22 cellular contexts compared by ENCODE assay signal in genomic region chr2:84273406-84273805, GRCh38.
DNase-seq lines count a peak whose midpoint lies in the region; ATAC-seq, FAIRE-seq and TF ChIP-seq lines count a peak whose summit lies in the region.
"Had no signal": no experiment of that assay in that cellular context is flagged by ENCODE, and none has a peak within 500 bp of the region (broad histone marks: within the 10 kb centered on the region; RNA-seq: fewer than 3 reads in every experiment).

No MANE protein-coding gene starts in this region.

- H3K27ac ChIP-seq in K562 (ENCODE audit: extremely low read depth, low read depth, low read length), result no peak overlapping the region
- H3K27ac ChIP-seq: BLaER1 had no signal

- WGBS in K562 (ENCODE audit: insufficient coverage, low coverage, missing lambda C conversion rate), result 0% methylated on average over 7 of the region's 7 CpGs

- no TSS peak for BruUV-seq in K562 (replicated peaks; lab: Mats Ljungman, UMichigan)

- no peaks in the 10 kb centered on the region for H3K27me3 ChIP-seq in K562 (ENCODE audit: control insufficient read depth in 2 of 2, insufficient read depth in 2 of 2, low read length in 2 of 2)
- H3K27me3 ChIP-seq: BE2C, BLaER1 had no signal

- no peaks in the 10 kb centered on the region for H3K36me3 ChIP-seq in K562 (ENCODE audit: control insufficient read depth, insufficient read depth, low read length)
- H3K36me3 ChIP-seq: BE2C, BLaER1 had no signal

- no peak overlapping the region for H3K27ac Mint-ChIP-seq in activated CD8-positive, alpha-beta T cell treated with anti-CD3 and anti-CD28 coated beads, Interleukin-2, amount 10 ng/mL, durations not matched to agents 7 days and 5 days
- no peak overlapping the region for H3K27ac Mint-ChIP-seq in activated CD8-positive, alpha-beta T cell treated with anti-CD3 and anti-CD28 coated beads for 36 hours
- H3K27ac Mint-ChIP-seq: CD4-positive, alpha-beta T cell; CD8-positive, alpha-beta T cell had no signal

- peak; percentile 7 for DNase-seq in activated CD8-positive, alpha-beta T cell treated with anti-CD3 and anti-CD28 coated beads, Interleukin-2, amount 10 ng/mL, durations not matched to agents 7 days and 5 days
- no peak for DNase-seq in activated CD8-positive, alpha-beta T cell treated with anti-CD3 and anti-CD28 coated beads for 36 hours
- DNase-seq in KBM-7 (peak; percentile 2), K562 (ENCODE audit: extremely low read depth in 1 of 4, low spot score in 3 of 4) (no peak)
- DNase-seq in activated effector memory CD4-positive, alpha-beta T cell treated with Interleukin-2 at 50 U/mL for 16 hours, result no peak
- DNase-seq: 8988T; ACHN; BE2C; C1 segment of cervical spinal cord; Caco-2; Calu3; CD4-positive, alpha-beta T cell; CD8-positive, alpha-beta T cell; DMS79 treated with DMSO at 0.1 percent for 48 hours; GF-D8 had no signal

- H3K9me1 ChIP-seq in K562 (ENCODE audit: control insufficient read depth, insufficient read depth, low read length), result no peaks in the 10 kb centered on the region

- no peaks in the 10 kb centered on the region for H4K20me1 ChIP-seq in K562 (replicated peaks; ENCODE audit: control insufficient read depth, insufficient read depth, low read length)
- H4K20me1 ChIP-seq: BLaER1 had no signal

- POLR2A ChIA-PET in activated CD8-positive, alpha-beta T cell treated with anti-CD3 and anti-CD28 coated beads, Interleukin-2, amount 10 ng/mL, durations not matched to agents 7 days and 5 days (lab: Charles Lee), result no interaction called here
- POLR2A ChIA-PET in activated CD8-positive, alpha-beta T cell treated with anti-CD3 and anti-CD28 coated beads for 36 hours (lab: Charles Lee), result no interaction called here
- POLR2A ChIA-PET in K562 (lab: Yijun Ruan, JAX), result interaction anchor here (0.6 kb wide), 1 partner anchor 1940 kb away, joined by 3 read pairs; no protein-coding TSS in a partner anchor

- intact Hi-C loops in activated CD8-positive, alpha-beta T cell treated with anti-CD3 and anti-CD28 coated beads for 36 hours (cut with micrococcal nuclease), result no loop called here
- intact Hi-C loops in K562 (cut with micrococcal nuclease), result no loop called here

- no peak overlapping the region for H3K4me3 Mint-ChIP-seq in activated CD8-positive, alpha-beta T cell treated with anti-CD3 and anti-CD28 coated beads, Interleukin-2, amount 10 ng/mL, durations not matched to agents 7 days and 5 days
- H3K4me3 Mint-ChIP-seq in activated CD8-positive, alpha-beta T cell treated with anti-CD3 and anti-CD28 coated beads for 36 hours, result no peak overlapping the region
- H3K4me3 Mint-ChIP-seq: CD4-positive, alpha-beta T cell; CD8-positive, alpha-beta T cell had no signal

- no peak overlapping the region for H2AFZ ChIP-seq in K562 (ENCODE audit: low read depth, low read length)

- H3K27me3 Mint-ChIP-seq in activated CD8-positive, alpha-beta T cell treated with anti-CD3 and anti-CD28 coated beads, Interleukin-2, amount 10 ng/mL, durations not matched to agents 7 days and 5 days (ENCODE audit: low read depth), result peaks cover 3% of the 10 kb centered on the region
- H3K27me3 Mint-ChIP-seq in activated CD8-positive, alpha-beta T cell treated with anti-CD3 and anti-CD28 coated beads for 36 hours, result peaks cover 7% of the 10 kb centered on the region

- no peaks in the 10 kb centered on the region for H3K9me3 Mint-ChIP-seq in activated CD8-positive, alpha-beta T cell treated with anti-CD3 and anti-CD28 coated beads, Interleukin-2, amount 10 ng/mL, durations not matched to agents 7 days and 5 days (ENCODE audit: insufficient read depth)
- H3K9me3 Mint-ChIP-seq in activated CD8-positive, alpha-beta T cell treated with anti-CD3 and anti-CD28 coated beads for 36 hours, result no peaks in the 10 kb centered on the region
- H3K9me3 Mint-ChIP-seq: CD4-positive, alpha-beta T cell; CD8-positive, alpha-beta T cell had no signal

- H3K4me1 ChIP-seq in K562 (replicated peaks in 1 of 2; ENCODE audit: control insufficient read depth in 2 of 2, insufficient read depth in 2 of 2, low read length in 2 of 2), result no peaks in the 10 kb centered on the region
- H3K4me1 ChIP-seq: BE2C, Caco-2 had no signal

- no peak for FAIRE-seq in K562 (lab: Jason Lieb, UNC)
- FAIRE-seq: A204.1, D721Med, G401.6, GM12891 had no signal

- H3K9me3 ChIP-seq in K562 (replicated peaks; ENCODE audit: control insufficient read depth, insufficient read depth, low read depth, low read length), result no peaks in the 10 kb centered on the region
- H3K9me3 ChIP-seq: BE2C, BLaER1, Caco-2 had no signal

- H3K4me2 ChIP-seq in K562 (ENCODE audit: insufficient read depth, low read length), result no peak overlapping the region
- H3K4me2 ChIP-seq: BLaER1 had no signal

- H3K9ac ChIP-seq in K562 (ENCODE audit: insufficient read depth in 1 of 2, low read depth in 2 of 2, low read length in 2 of 2), result no peak overlapping the region
- H3K9ac ChIP-seq: BLaER1 had no signal

- H3K36me3 Mint-ChIP-seq in activated CD8-positive, alpha-beta T cell treated with anti-CD3 and anti-CD28 coated beads, Interleukin-2, amount 10 ng/mL, durations not matched to agents 7 days and 5 days (ENCODE audit: low read depth), result no peaks in the 10 kb centered on the region
- H3K36me3 Mint-ChIP-seq in activated CD8-positive, alpha-beta T cell treated with anti-CD3 and anti-CD28 coated beads for 36 hours (ENCODE audit: low read depth), result no peaks in the 10 kb centered on the region
- H3K36me3 Mint-ChIP-seq: CD8-positive, alpha-beta T cell had no signal

- in situ Hi-C loops in KBM-7 (cut with MboI; ENCODE audit: low pct_unique_long_range_greater_than_20kb, low sequenced_read_pairs), result no loop called here
- in situ Hi-C loops in K562 (cut with MboI), result no loop called here

- no peak for TF ChIP-seq CTCF in activated CD8-positive, alpha-beta T cell treated with anti-CD3 and anti-CD28 coated beads for 36 hours (IDR thresholded peaks at IDR 0.05)
- TF ChIP-seq CTCF in K562 (IDR thresholded peaks at IDR 0.05 in 2 of 3, conservative IDR thresholded peaks at IDR 0.05 in 1 of 3; ENCODE audit: insufficient read depth in 2 of 3, low read depth in 1 of 3, low read length in 3 of 3), result no peak

- no peak for TF ChIP-seq POLR2A in K562 (conservative IDR thresholded peaks at IDR 0.05)

- no peak for TF ChIP-seq EP300 in K562 (IDR thresholded peaks at IDR 0.05; ENCODE audit: low read length)

- no peak for TF ChIP-seq RAD21 in K562 (CRISPR knock-in tag; conservative IDR thresholded peaks at IDR 0.05 in 1 of 2, IDR thresholded peaks at IDR 0.05 in 1 of 2)

- CTCF ChIA-PET in activated CD8-positive, alpha-beta T cell treated with anti-CD3 and anti-CD28 coated beads, Interleukin-2, amount 10 ng/mL, durations not matched to agents 7 days and 5 days (lab: Charles Lee), result interaction anchor here (1.3 kb wide), 1 partner anchor 41 kb away, joined by 4 read pairs; no protein-coding TSS in a partner anchor
- CTCF ChIA-PET in activated CD8-positive, alpha-beta T cell treated with anti-CD3 and anti-CD28 coated beads for 36 hours (lab: Charles Lee), result no interaction called here
- CTCF ChIA-PET in K562 (lab: Yijun Ruan, JAX; ENCODE audit: low intra/inter-chr PET ratio), result no interaction called here

- no peak overlapping the region for H3K4me3 ChIP-seq in K562
- H3K4me3 ChIP-seq: BLaER1 had no signal

- peaks cover 10% of the 10 kb centered on the region for H3K4me1 Mint-ChIP-seq in activated CD8-positive, alpha-beta T cell treated with anti-CD3 and anti-CD28 coated beads, Interleukin-2, amount 10 ng/mL, durations not matched to agents 7 days and 5 days (ENCODE audit: low read depth)
- peaks cover 10% of the 10 kb centered on the region for H3K4me1 Mint-ChIP-seq in activated CD8-positive, alpha-beta T cell treated with anti-CD3 and anti-CD28 coated beads for 36 hours (ENCODE audit: low read depth)

- H3K79me2 ChIP-seq in K562 (ENCODE audit: control insufficient read depth, insufficient read depth, low read length), result no peaks in the 10 kb centered on the region

- ATAC-seq in activated CD8-positive, alpha-beta T cell treated with anti-CD3 and anti-CD28 coated beads, Interleukin-2, amount 10 ng/mL, durations not matched to agents 7 days and 5 days, result no peak
- ATAC-seq in activated CD8-positive, alpha-beta T cell treated with anti-CD3 and anti-CD28 coated beads for 36 hours, result no peak
- no peak for ATAC-seq in K562
- no peak for ATAC-seq in GM21381 (IDR thresholded peaks at IDR 0.05; ENCODE audit: unreplicated experiment)
- no peak for ATAC-seq in GM18870 (IDR thresholded peaks at IDR 0.05; ENCODE audit: unreplicated experiment)
- ATAC-seq: CD8-positive, alpha-beta T cell had no signal

TF ChIP-seq in K562, 482 proteins besides CTCF, POLR2A, EP300 and RAD21:
- TF ChIP-seq SPI1 (IDR thresholded peaks at IDR 0.05; ENCODE audit: borderline replicate concordance, low read depth, low read length) (peak; percentile 65; the same call in 1 of the 2 replicates), MEIS2 (IDR thresholded peaks at IDR 0.05; ENCODE audit: partially characterized antibody) (no peak)

Comparison
In these comparisons a context has a peak if more than half of its experiments do, and no peak if none do; other contexts are left out.
1. DNase-seq: peak in activated CD8-positive, alpha-beta T cell treated with anti-CD3 and anti-CD28 coated beads, Interleukin-2, amount 10 ng/mL, durations not matched to agents 7 days and 5 days (single experiment) and KBM-7 (single experiment); none in activated CD8-positive, alpha-beta T cell treated with anti-CD3 and anti-CD28 coated beads for 36 hours (single experiment), K562 (0 of 4) and activated effector memory CD4-positive, alpha-beta T cell treated with Interleukin-2 at 50 U/mL for 16 hours (single experiment).